ENCODE assay signal across 16 cellular contexts in the genomic region with DNA sequence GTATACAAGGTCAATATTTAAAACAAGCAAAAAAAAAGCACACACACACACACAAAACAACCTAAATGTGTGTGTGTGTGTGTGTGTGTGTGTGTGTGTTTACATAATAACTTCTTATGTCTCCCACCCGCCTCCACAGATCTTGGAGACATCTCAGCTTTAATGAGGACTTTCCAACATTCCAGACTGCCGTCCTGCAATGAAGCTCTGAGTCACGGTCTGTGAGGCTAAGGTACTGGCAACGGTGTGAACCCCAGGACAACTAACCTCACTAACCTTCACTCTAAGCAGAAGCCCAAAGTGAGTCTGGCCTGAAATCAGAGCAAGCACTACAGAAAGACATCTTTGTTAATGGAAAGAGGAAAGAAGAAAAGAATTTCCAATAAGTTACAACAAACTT. TPM values are rescaled to one million over a fixed set of nuclear protein-coding genes. Genes with fewer than 3 reads are reported as not detected.
A peak's percentile ranks its signal among the peaks of the same experiment; 100 is the strongest.
DNase-seq lines count a peak whose midpoint lies in the region; ATAC-seq and TF ChIP-seq lines count a peak whose summit lies in the region.
"Had no signal": no experiment of that assay in that cellular context is flagged by ENCODE, and none has a peak within 500 bp of the region (broad histone marks: within the 10 kb centered on the region; RNA-seq: fewer than 3 reads in every experiment).

No MANE protein-coding gene starts in this region.

- no peaks in the 10 kb centered on the region for H3K9me3 ChIP-seq in mammary epithelial cell (replicated peaks; ENCODE audit: insufficient read depth, low read length)
- H3K9me3 ChIP-seq in mesodermal cell (ENCODE audit: control insufficient read depth, low read length) = no peaks in the 10 kb centered on the region
- H3K9me3 ChIP-seq: testis had no signal

- CTCF ChIA-PET in mammary epithelial cell (lab: Charles Lee; ENCODE audit: low non-redundant PET) = no interaction called here

- H3K79me2 ChIP-seq in mammary epithelial cell (ENCODE audit: insufficient read depth, low read length) = no peaks in the 10 kb centered on the region

- 51% methylated on average over 4 of the region's 4 CpGs for WGBS in mammary epithelial cell (ENCODE audit: low coverage, missing lambda C conversion rate)
- 45% methylated on average over 2 of the region's 4 CpGs; no CpG with 5 or more reads in 1 of the 2 experiments for WGBS in mesodermal cell (ENCODE audit: insufficient coverage in 2 of 2), 2 experiments

- no TSS peak for BruUV-seq in mammary epithelial cell (replicated peaks; lab: Mats Ljungman, UMichigan)

- no peaks in the 10 kb centered on the region for H3K27me3 ChIP-seq in mammary epithelial cell (ENCODE audit: insufficient read depth, low read length)
- H3K27me3 ChIP-seq: testis had no signal

- in situ Hi-C loops in mammary epithelial cell (cut with MboI; ENCODE audit: low sequenced_read_pairs in 2 of 2) = loop anchor here (10.0 kb wide), 2 partner anchors 47 to 187 kb away; a partner anchor contains a TSS

- dilution Hi-C loops in mammary epithelial cell (cut with HindIII; ENCODE audit: low sequenced_read_pairs) = no loop called here

- TF ChIP-seq EP300 in Ishikawa (IDR thresholded peaks at IDR 0.05; ENCODE audit: borderline replicate concordance) = no peak

- DNase-seq in A172 (ENCODE audit: low spot score) (peak; percentile 82), mammary epithelial cell (peak; percentile 95), NCI-H2081 (lab: John Stamatoyannopoulos, UW) (no peak), NCI-H1417 (lab: John Stamatoyannopoulos, UW) (no peak), CD1c-positive myeloid dendritic cell (ENCODE audit: extremely low spot score) (no peak)
- DNase-seq: 8988T; activated CD8-positive, alpha-beta memory T cell treated with anti-CD3 and anti-CD28 coated beads, Interleukin-2, amount 50 U/mL, for 48 hours; naive thymus-derived CD4-positive, alpha-beta T cell; NCI-H1092 treated with DMSO at 0.1 percent for 48 hours; NCI-H446 treated with DMSO at 0.1 percent for 48 hours; PC-9; testis had no signal

- no peaks in the 10 kb centered on the region for H3K36me3 ChIP-seq in mammary epithelial cell (ENCODE audit: insufficient read depth, low read length)
- H3K36me3 ChIP-seq in mesodermal cell (ENCODE audit: control insufficient read depth, insufficient read depth, low read length) = no peaks in the 10 kb centered on the region

- H3K9ac ChIP-seq in mammary epithelial cell (ENCODE audit: insufficient read depth, low read length) = no peak overlapping the region

- H3K27ac ChIP-seq in mammary epithelial cell (ENCODE audit: insufficient read depth, low read depth, low read length) (no peak overlapping the region), mesodermal cell (ENCODE audit: low read depth, low read length, severe bottlenecking) (peak overlapping the region; percentile 76)
- H3K27ac ChIP-seq: PC-9, testis had no signal

- H2AFZ ChIP-seq in mammary epithelial cell (ENCODE audit: low read depth, low read length) = peak overlapping the region; percentile 26
- H2AFZ ChIP-seq: PC-9 had no signal

- intact Hi-C loops in mammary epithelial cell (cut with micrococcal nuclease) = no loop called here

- no peak for ATAC-seq in HG03442 (IDR thresholded peaks at IDR 0.05; ENCODE audit: unreplicated experiment)
- ATAC-seq: naive thymus-derived CD4-positive, alpha-beta T cell had no signal

- no peak overlapping the region for H3K4me3 ChIP-seq in mammary epithelial cell (replicated peaks in 1 of 3; ENCODE audit: insufficient read depth in 1 of 3, low read depth in 2 of 3, low read length in 3 of 3)
- no peak overlapping the region for H3K4me3 ChIP-seq in mesodermal cell (ENCODE audit: extremely low read depth, insufficient read depth, low read length, poor library complexity, severe bottlenecking)
- H3K4me3 ChIP-seq: PC-9, skin epidermis, testis had no signal

- no peak for TF ChIP-seq CTCF in mammary epithelial cell (conservative IDR thresholded peaks at IDR 0.05 in 1 of 2, IDR thresholded peaks at IDR 0.05 in 1 of 2; ENCODE audit: extremely low read depth in 1 of 2, insufficient read depth in 1 of 2, low read depth in 1 of 2, low read length in 2 of 2)

- H3K4me2 ChIP-seq in mammary epithelial cell (ENCODE audit: insufficient read depth, low read depth, low read length) = no peak overlapping the region
- H3K4me2 ChIP-seq: PC-9 had no signal

- peaks cover 3% of the 10 kb centered on the region for H3K4me1 ChIP-seq in mammary epithelial cell (ENCODE audit: insufficient read depth, low read length)
- peaks cover 32% of the 10 kb centered on the region for H3K4me1 ChIP-seq in mesodermal cell (ENCODE audit: control insufficient read depth, insufficient read depth, low read length, poor library complexity, severe bottlenecking)

- no peak for TF ChIP-seq RAD21 in Ishikawa (IDR thresholded peaks at IDR 0.05; ENCODE audit: low read depth)

- no peaks in the 10 kb centered on the region for H4K20me1 ChIP-seq in mammary epithelial cell (ENCODE audit: insufficient read depth, low read length)

TF ChIP-seq in Ishikawa, 13 proteins besides CTCF, POLR2A, EP300 and RAD21:
- no peak for TF ChIP-seq CREB1 (IDR thresholded peaks at IDR 0.05; ENCODE audit: low read depth)
- TF ChIP-seq TCF12 (IDR thresholded peaks at IDR 0.05; ENCODE audit: low read depth) = no peak
- TF ChIP-seq TEAD4 (IDR thresholded peaks at IDR 0.05) = peak; percentile 30
- TF ChIP-seq, protein P1, sequence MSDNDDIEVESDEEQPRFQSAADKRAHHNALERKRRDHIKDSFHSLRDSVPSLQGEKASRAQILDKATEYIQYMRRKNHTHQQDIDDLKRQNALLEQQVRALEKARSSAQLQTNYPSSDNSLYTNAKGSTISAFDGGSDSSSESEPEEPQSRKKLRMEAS (IDR thresholded peaks at IDR 0.05) = no peak
- TF ChIP-seq, protein P2, sequence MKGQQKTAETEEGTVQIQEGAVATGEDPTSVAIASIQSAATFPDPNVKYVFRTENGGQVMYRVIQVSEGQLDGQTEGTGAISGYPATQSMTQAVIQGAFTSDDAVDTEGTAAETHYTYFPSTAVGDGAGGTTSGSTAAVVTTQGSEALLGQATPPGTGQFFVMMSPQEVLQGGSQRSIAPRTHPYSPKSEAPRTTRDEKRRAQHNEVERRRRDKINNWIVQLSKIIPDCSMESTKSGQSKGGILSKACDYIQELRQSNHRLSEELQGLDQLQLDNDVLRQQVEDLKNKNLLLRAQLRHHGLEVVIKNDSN (IDR thresholded peaks at IDR 0.05) = no peak
- TF ChIP-seq TAF1 (IDR thresholded peaks at IDR 0.05; ENCODE audit: low read depth) = no peak
- no peak for TF ChIP-seq EGR1 (IDR thresholded peaks at IDR 0.05)
- TF ChIP-seq, protein P3, sequence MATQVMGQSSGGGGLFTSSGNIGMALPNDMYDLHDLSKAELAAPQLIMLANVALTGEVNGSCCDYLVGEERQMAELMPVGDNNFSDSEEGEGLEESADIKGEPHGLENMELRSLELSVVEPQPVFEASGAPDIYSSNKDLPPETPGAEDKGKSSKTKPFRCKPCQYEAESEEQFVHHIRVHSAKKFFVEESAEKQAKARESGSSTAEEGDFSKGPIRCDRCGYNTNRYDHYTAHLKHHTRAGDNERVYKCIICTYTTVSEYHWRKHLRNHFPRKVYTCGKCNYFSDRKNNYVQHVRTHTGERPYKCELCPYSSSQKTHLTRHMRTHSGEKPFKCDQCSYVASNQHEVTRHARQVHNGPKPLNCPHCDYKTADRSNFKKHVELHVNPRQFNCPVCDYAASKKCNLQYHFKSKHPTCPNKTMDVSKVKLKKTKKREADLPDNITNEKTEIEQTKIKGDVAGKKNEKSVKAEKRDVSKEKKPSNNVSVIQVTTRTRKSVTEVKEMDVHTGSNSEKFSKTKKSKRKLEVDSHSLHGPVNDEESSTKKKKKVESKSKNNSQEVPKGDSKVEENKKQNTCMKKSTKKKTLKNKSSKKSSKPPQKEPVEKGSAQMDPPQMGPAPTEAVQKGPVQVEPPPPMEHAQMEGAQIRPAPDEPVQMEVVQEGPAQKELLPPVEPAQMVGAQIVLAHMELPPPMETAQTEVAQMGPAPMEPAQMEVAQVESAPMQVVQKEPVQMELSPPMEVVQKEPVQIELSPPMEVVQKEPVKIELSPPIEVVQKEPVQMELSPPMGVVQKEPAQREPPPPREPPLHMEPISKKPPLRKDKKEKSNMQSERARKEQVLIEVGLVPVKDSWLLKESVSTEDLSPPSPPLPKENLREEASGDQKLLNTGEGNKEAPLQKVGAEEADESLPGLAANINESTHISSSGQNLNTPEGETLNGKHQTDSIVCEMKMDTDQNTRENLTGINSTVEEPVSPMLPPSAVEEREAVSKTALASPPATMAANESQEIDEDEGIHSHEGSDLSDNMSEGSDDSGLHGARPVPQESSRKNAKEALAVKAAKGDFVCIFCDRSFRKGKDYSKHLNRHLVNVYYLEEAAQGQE (IDR thresholded peaks at IDR 0.05; ENCODE audit: low read depth) = no peak

RNA-seq across cellular contexts. Expression of a gene that starts 22.3 kb away (rescaled TPM):
- total RNA-seq in A172 (2014; rRNA removed; shearing (Covaris generic)) = not detected in 2 replicates
- total RNA-seq in mammary epithelial cell = under 1 TPM; 0.19 to 0.33 TPM
- 0.10 TPM for polyA plus RNA-seq in mammary epithelial cell
- polyA minus RNA-seq in mammary epithelial cell = not detected
- 0.63 TPM for polyA plus RNA-seq in mesodermal cell (2013, experiment 1 of 2)
- polyA plus RNA-seq in mesodermal cell (2013, experiment 2 of 2) = 0.56 TPM
- total RNA-seq: PC-9 had no signal

Comparison
In these comparisons a context has a peak if more than half of its experiments do, and no peak if none do; other contexts are left out.
1. DNase-seq: peak in A172 (single experiment) and mammary epithelial cell (single experiment); none in NCI-H2081 (0 of 2), NCI-H1417 (0 of 3) and CD1c-positive myeloid dendritic cell (single experiment).